1 cellular context compared by ENCODE assay signal in the genomic region with DNA sequence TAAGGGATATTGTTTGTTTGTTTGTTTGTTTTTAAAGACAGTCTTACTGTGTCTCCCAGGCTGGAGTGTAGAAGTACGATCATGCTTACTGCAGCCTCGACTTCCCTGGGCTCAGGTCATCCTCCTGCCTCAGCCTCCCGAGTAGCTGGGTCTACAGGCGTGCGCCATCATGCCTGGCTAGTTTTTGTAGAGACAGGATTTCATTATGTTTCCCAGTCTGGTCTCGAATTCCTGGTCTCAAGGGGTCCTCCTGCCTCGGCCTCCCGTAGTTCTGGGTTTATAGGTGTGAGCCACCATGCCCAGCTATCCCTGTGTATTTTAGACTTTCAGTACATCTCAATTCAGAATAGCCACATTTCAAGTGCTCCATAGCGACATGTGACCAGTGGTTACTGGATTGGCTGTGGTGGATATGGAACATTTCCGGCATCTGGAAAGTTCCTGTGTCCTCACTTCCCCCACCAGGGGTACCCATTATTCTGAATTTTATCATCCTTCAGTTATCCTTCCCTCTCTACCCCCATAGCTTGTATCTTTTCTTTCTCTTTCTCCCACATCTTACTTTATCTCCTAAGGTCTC.
TF ChIP-seq lines count a peak whose summit lies in the region.

No MANE protein-coding gene starts in this region.

TF ChIP-seq in SK-N-SH treated with all-trans-retinoic acid at 6 μM for 48 hours, 23 proteins besides CTCF, POLR2A, EP300 and RAD21 (continued from another document):
- no peak for TF ChIP-seq ARNTL (CRISPR knock-in tag; IDR thresholded peaks at IDR 0.05; ENCODE audit: borderline replicate concordance, low read depth)
TF ChIP-seq in SK-N-SH treated with all-trans-retinoic acid at 6 μM for 48 hours: peak in this region for 0.
